8 cellular contexts compared by ENCODE assay signal in genomic region chr10:125822878-125823662, GRCh38. TPM values are rescaled to one million over a fixed set of nuclear protein-coding genes. Genes with fewer than 3 reads are reported as not detected.
DNase-seq lines count a peak whose midpoint lies in the region; ATAC-seq and TF ChIP-seq lines count a peak whose summit lies in the region.

TSS of gene BCCIP (plus strand) at chr10:125823546. CDS start at chr10:125823558, 12 bp downstream.
TSS of gene UROS (minus strand) at chr10:125823258. CDS start at chr10:125816499, 6,759 bp downstream.

- TF ChIP-seq RAD21 in liver (IDR thresholded peaks at IDR 0.05): no peak

- TF ChIP-seq CTCF in C4-2B (conservative IDR thresholded peaks at IDR 0.05) (peak; percentile 0; the same call in 1 of the 2 replicates), liver (IDR thresholded peaks at IDR 0.05; ENCODE audit: low read depth, low read length, missing input control) (no peak)

- H3K27me3 ChIP-seq in liver (ENCODE audit: control insufficient read depth in 4 of 4, insufficient read depth in 4 of 4, low read length in 3 of 4): no peaks in the 10 kb centered on the region

- no peaks in the 10 kb centered on the region for H3K9me3 ChIP-seq in liver (ENCODE audit: control insufficient read depth in 4 of 4, low read length in 3 of 4)

- peak within 1 kb of the TSS; percentile 61 to 65 for H3K9ac ChIP-seq in liver (ENCODE audit: low read depth in 1 of 2, low read length in 2 of 2)

- under 1% methylated on average over 74 of the region's 74 CpGs for WGBS in liver

- DNase-seq in NCI-H748 treated with DMSO at 0.1 percent for 48 hours (lab: John Stamatoyannopoulos, UW) (peak; percentile 51), dermis microvascular lymphatic vessel endothelial cell (ENCODE audit: low read depth in 2 of 2) (peak; percentile 86 to 91)
- peak; percentile 89 for DNase-seq in activated CD4-positive, alpha-beta T cell treated with anti-CD3 and anti-CD28 coated beads, Interleukin-2, amount 50 U/mL, for 24 hours (ENCODE audit: low read depth in 1 of 2, low spot score in 1 of 2)
- DNase-seq in stimulated activated CD4-positive, alpha-beta T cell treated with anti-CD3 and anti-CD28 coated beads, Interleukin-4, amount 100 ng/mL, for 1 hour: peak; percentile 90

- peak; percentile 73 for ATAC-seq in GM19397 (IDR thresholded peaks at IDR 0.05; ENCODE audit: unreplicated experiment)
- ATAC-seq in HG03565 (IDR thresholded peaks at IDR 0.05; ENCODE audit: unreplicated experiment): peak; percentile 61

- peaks cover under 1 to 8% (median 7%) of the 10 kb centered on the region in 4 donors for H3K36me3 ChIP-seq in liver (ENCODE audit: control insufficient read depth in 4 of 4, insufficient read depth in 3 of 4, low read depth in 1 of 4, low read length in 3 of 4)

- peak within 1 kb of the TSS; percentile 93 for H3K27ac ChIP-seq in C4-2B
- peak within 1 kb of the TSS; percentile 82 to 91 for H3K27ac ChIP-seq in liver (ENCODE audit: low read depth in 1 of 2, low read length in 2 of 2)

- peak within 1 kb of the TSS; percentile 78 to 100 (median 97) for H3K4me3 ChIP-seq in liver (ENCODE audit: low read depth in 1 of 3, low read length in 3 of 3)

- H3K4me1 ChIP-seq in liver (ENCODE audit: control insufficient read depth in 4 of 4, insufficient read depth in 4 of 4, low read length in 3 of 4): peaks cover 5 to 42% (median 40%) of the 10 kb centered on the region in 4 donors

TF ChIP-seq in liver, 16 proteins besides CTCF, POLR2A, EP300 and RAD21:
- TF ChIP-seq NR2F2 (IDR thresholded peaks at IDR 0.05) (peak; percentile 91), YY1 (IDR thresholded peaks at IDR 0.05) (peak; percentile 98), GABPA (IDR thresholded peaks at IDR 0.05 in 1 of 2, conservative IDR thresholded peaks at IDR 0.05 in 1 of 2) (peak in 1 of 2 donors; percentile 51), SP1 (IDR thresholded peaks at IDR 0.05) (peak; percentile 59), TAF1 (conservative IDR thresholded peaks at IDR 0.05) (no peak), HNF4A (conservative IDR thresholded peaks at IDR 0.05) (peak in 1 of 2 donors; percentile 20), FOXA1 (IDR thresholded peaks at IDR 0.05) (no peak), RXRA (IDR thresholded peaks at IDR 0.05) (peak; percentile 85 to 89), HNF4G (IDR thresholded peaks at IDR 0.05) (no peak), JUND (IDR thresholded peaks at IDR 0.05) (no peak), EGR1 (IDR thresholded peaks at IDR 0.05; ENCODE audit: low read depth in 2 of 2) (peak in 1 of 2 donors; percentile 56), MAX (IDR thresholded peaks at IDR 0.05) (peak; percentile 79)
- TF ChIP-seq, protein P1, sequence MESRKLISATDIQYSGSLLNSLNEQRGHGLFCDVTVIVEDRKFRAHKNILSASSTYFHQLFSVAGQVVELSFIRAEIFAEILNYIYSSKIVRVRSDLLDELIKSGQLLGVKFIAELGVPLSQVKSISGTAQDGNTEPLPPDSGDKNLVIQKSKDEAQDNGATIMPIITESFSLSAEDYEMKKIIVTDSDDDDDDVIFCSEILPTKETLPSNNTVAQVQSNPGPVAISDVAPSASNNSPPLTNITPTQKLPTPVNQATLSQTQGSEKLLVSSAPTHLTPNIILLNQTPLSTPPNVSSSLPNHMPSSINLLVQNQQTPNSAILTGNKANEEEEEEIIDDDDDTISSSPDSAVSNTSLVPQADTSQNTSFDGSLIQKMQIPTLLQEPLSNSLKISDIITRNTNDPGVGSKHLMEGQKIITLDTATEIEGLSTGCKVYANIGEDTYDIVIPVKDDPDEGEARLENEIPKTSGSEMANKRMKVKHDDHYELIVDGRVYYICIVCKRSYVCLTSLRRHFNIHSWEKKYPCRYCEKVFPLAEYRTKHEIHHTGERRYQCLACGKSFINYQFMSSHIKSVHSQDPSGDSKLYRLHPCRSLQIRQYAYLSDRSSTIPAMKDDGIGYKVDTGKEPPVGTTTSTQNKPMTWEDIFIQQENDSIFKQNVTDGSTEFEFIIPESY (IDR thresholded peaks at IDR 0.05): no peak

RNA-seq across cellular contexts. Expression of gene BCCIP, which starts in this region (rescaled TPM):
- total RNA-seq in dermis microvascular lymphatic vessel endothelial cell: 23.8 and 28.4 TPM in 2 replicates
- total RNA-seq in liver: 10 to 100 TPM; 21.9 to 29.9 TPM
- polyA plus RNA-seq in liver: 10 to 100 TPM; 32.4 to 44.1 TPM

RNA-seq across cellular contexts. Expression of gene UROS, which starts in this region (rescaled TPM):
- total RNA-seq in dermis microvascular lymphatic vessel endothelial cell (48.5 and 75.2 TPM in 2 replicates), liver (100 to 1,000 TPM in 1 of 2 donors, 10 to 100 TPM in 1; 33.9 to 157 TPM)
- 10 to 100 TPM; 24.9 to 41.8 TPM for polyA plus RNA-seq in liver

Comparison
In these comparisons a context has a peak if more than half of its experiments do, and no peak if none do; other contexts are left out.
1. Peak in every context shown above with its lines: DNase-seq, ATAC-seq, H3K4me3 ChIP-seq and H3K27ac ChIP-seq.